ENCODE assay signal across 29 cellular contexts in the genomic region with DNA sequence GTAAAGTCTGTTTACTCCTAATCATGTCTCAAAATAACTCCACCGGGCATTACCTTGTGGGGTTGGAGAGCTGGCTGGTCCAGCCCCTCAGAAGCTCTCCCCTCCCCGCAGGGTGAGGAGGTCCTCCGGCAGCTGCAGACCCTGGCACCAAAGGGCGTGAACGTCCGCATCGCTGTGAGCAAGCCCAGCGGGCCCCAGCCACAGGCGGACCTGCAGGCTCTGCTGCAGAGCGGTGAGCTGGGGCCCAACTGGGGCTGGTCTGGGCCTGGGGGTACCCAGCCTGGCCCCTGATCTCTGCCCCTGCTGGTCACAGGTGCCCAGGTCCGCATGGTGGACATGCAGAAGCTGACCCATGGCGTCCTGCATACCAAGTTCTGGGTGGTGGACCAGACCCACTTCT. TPM values are rescaled to one million over a fixed set of nuclear protein-coding genes. Genes with fewer than 3 reads are reported as not detected.
"Had no signal": no experiment of that assay in that cellular context is flagged by ENCODE, and none has a peak within 500 bp of the region (broad histone marks: within the 10 kb centered on the region; RNA-seq: fewer than 3 reads in every experiment).

No MANE protein-coding gene starts in this region.

- H3K27me3 ChIP-seq: brain microvascular endothelial cell, dorsolateral prefrontal cortex, esophagus muscularis mucosa, foreskin keratinocyte, gastrocnemius medialis, heart right ventricle, hepatocyte had no signal

- H3K9me3 ChIP-seq: esophagus muscularis mucosa, gastrocnemius medialis, heart right ventricle had no signal

- H3K4me2 ChIP-seq: hepatocyte had no signal

- H3K4me3 Mint-ChIP-seq: activated CD8-positive, alpha-beta T cell treated with anti-CD3 and anti-CD28 coated beads for 36 hours; activated naive CD4-positive, alpha-beta T cell treated with anti-CD3 and anti-CD28 coated beads for 36 hours; activated naive CD4-positive, alpha-beta T cell treated with anti-CD3 and anti-CD28 coated beads, Interleukin-2, amount 50 U/mL, for 24 hours; activated T-cell treated with anti-CD3 and anti-CD28 coated beads, Interleukin-2, amount 50 U/mL, for 4 hours; activated T-helper 17 cell treated with anti-CD3 and anti-CD28 coated beads, Interleukin-2, amount 50 U/mL, for 72 hours; central memory CD8-positive, alpha-beta T cell; dendritic cell treated with granulocyte-macrophage colony-stimulating factor and Interleukin-4, amounts not matched to agents 40 ng/mL and 50 ng/mL, for 4 days; endodermal cell had no signal

- H3K4me3 ChIP-seq: coronary artery, esophagus muscularis mucosa, gastrocnemius medialis, heart right ventricle, hepatocyte had no signal

- DNase-seq: activated CD4-positive, alpha-beta T cell treated with anti-CD3 and anti-CD28 coated beads for 1 hour; activated CD4-positive, alpha-beta T cell treated with anti-CD3 and anti-CD28 coated beads for 4 hours; activated CD4-positive, alpha-beta T cell treated with anti-CD3 and anti-CD28 coated beads, Interleukin-2, amount 50 U/mL, for 1 hour; activated CD4-positive, alpha-beta T cell treated with anti-CD3 and anti-CD28 coated beads, Interleukin-2, amount 50 U/mL, for 48 hours; activated CD8-positive, alpha-beta memory T cell treated with anti-CD3 and anti-CD28 coated beads for 24 hours; activated CD8-positive, alpha-beta T cell treated with anti-CD3 and anti-CD28 coated beads for 36 hours; activated effector memory CD4-positive, alpha-beta T cell treated with anti-CD3 and anti-CD28 coated beads, Interleukin-2, amount 50 U/mL, for 16 hours; activated naive CD4-positive, alpha-beta T cell treated with anti-CD3 and anti-CD28 coated beads for 36 hours; activated T-cell treated with anti-CD3 and anti-CD28 coated beads, Interleukin-2, amount 50 U/mL, for 4 hours; amniotic stem cell; anterior cingulate cortex; brain microvascular endothelial cell; dorsolateral prefrontal cortex; effector memory CD4-positive, alpha-beta T cell; endodermal cell; erythroblast; foreskin keratinocyte; gastrocnemius medialis; heart right ventricle; T-helper 2 cell had no signal

- H3K27ac Mint-ChIP-seq: activated CD8-positive, alpha-beta T cell treated with anti-CD3 and anti-CD28 coated beads for 36 hours; activated naive CD4-positive, alpha-beta T cell treated with anti-CD3 and anti-CD28 coated beads for 36 hours; activated naive CD4-positive, alpha-beta T cell treated with anti-CD3 and anti-CD28 coated beads, Interleukin-2, amount 50 U/mL, for 24 hours; dendritic cell treated with granulocyte-macrophage colony-stimulating factor and Interleukin-4, amounts not matched to agents 40 ng/mL and 50 ng/mL, for 4 days; endodermal cell had no signal

- H3K27me3 Mint-ChIP-seq: activated CD8-positive, alpha-beta T cell treated with anti-CD3 and anti-CD28 coated beads for 36 hours; activated naive CD4-positive, alpha-beta T cell treated with anti-CD3 and anti-CD28 coated beads, Interleukin-2, amount 50 U/mL, for 24 hours; activated T-helper 17 cell treated with anti-CD3 and anti-CD28 coated beads, Interleukin-2, amount 50 U/mL, for 72 hours; central memory CD8-positive, alpha-beta T cell; dendritic cell treated with granulocyte-macrophage colony-stimulating factor and Interleukin-4, amounts not matched to agents 40 ng/mL and 50 ng/mL, for 4 days had no signal

- ATAC-seq: activated CD8-positive, alpha-beta T cell treated with anti-CD3 and anti-CD28 coated beads for 36 hours; activated T-cell treated with anti-CD3 and anti-CD28 coated beads, Interleukin-2, amount 50 U/mL, for 4 hours; activated T-helper 17 cell treated with anti-CD3 and anti-CD28 coated beads, Interleukin-2, amount 50 U/mL, for 72 hours; foreskin keratinocyte; gastrocnemius medialis; heart right ventricle had no signal

- H2AFZ ChIP-seq: hepatocyte had no signal

- H3K27ac ChIP-seq: brain microvascular endothelial cell, coronary artery, esophagus muscularis mucosa, foreskin keratinocyte, gastrocnemius medialis, heart right ventricle, hepatocyte had no signal

- H3K9me3 Mint-ChIP-seq: activated CD8-positive, alpha-beta T cell treated with anti-CD3 and anti-CD28 coated beads for 36 hours; activated naive CD4-positive, alpha-beta T cell treated with anti-CD3 and anti-CD28 coated beads for 36 hours; activated naive CD4-positive, alpha-beta T cell treated with anti-CD3 and anti-CD28 coated beads, Interleukin-2, amount 50 U/mL, for 24 hours; activated T-cell treated with anti-CD3 and anti-CD28 coated beads, Interleukin-2, amount 50 U/mL, for 4 hours; activated T-helper 17 cell treated with anti-CD3 and anti-CD28 coated beads, Interleukin-2, amount 50 U/mL, for 72 hours; central memory CD8-positive, alpha-beta T cell; dendritic cell treated with granulocyte-macrophage colony-stimulating factor and Interleukin-4, amounts not matched to agents 40 ng/mL and 50 ng/mL, for 4 days; endodermal cell had no signal

RNA-seq across cellular contexts. Expression of a gene that starts 20.2 kb away (rescaled TPM):
- total RNA-seq: activated CD8-positive, alpha-beta T cell treated with anti-CD3 and anti-CD28 coated beads for 36 hours; activated naive CD4-positive, alpha-beta T cell treated with anti-CD3 and anti-CD28 coated beads for 36 hours; activated T-helper 17 cell treated with anti-CD3 and anti-CD28 coated beads, Interleukin-2, amount 50 U/mL, for 72 hours; astrocyte; T-helper 1 cell treated with Interleukin-12 subunit alpha and Interleukin-12 subunit beta and Interleukin-4 antibody, amounts not matched to agents 30 ng/mL and 1 ng/mL, for 36 hours had no signal
